8 cellular contexts compared by ENCODE assay signal in genomic region chr11:65225284-65226102, GRCh38. TPM values are rescaled to one million over a fixed set of nuclear protein-coding genes. Genes with fewer than 3 reads are reported as not detected.
DNase-seq lines count a peak whose midpoint lies in the region; ATAC-seq and TF ChIP-seq lines count a peak whose summit lies in the region.

No MANE protein-coding gene starts in this region.

- no peaks in the 10 kb centered on the region for H3K36me3 ChIP-seq in CD8-positive, alpha-beta memory T cell (ENCODE audit: insufficient read depth, low read length)
- H3K36me3 ChIP-seq in endocrine pancreas (ENCODE audit: control insufficient read depth, insufficient read depth, low read length) (peaks cover 3% of the 10 kb centered on the region), mesodermal cell (ENCODE audit: control insufficient read depth, insufficient read depth, low read length) (no peaks in the 10 kb centered on the region)

- peak overlapping the region; percentile 48 for H3K4me3 ChIP-seq in CD8-positive, alpha-beta memory T cell (ENCODE audit: low read length)
- peak overlapping the region; percentile 53 for H3K4me3 ChIP-seq in Jurkat, Clone E6-1 (ENCODE audit: low read length)
- H3K4me3 ChIP-seq in endocrine pancreas (ENCODE audit: control insufficient read depth, insufficient read depth, low read length) (no peak overlapping the region), mesodermal cell (ENCODE audit: extremely low read depth, insufficient read depth, low read length, poor library complexity, severe bottlenecking) (peak overlapping the region; percentile 16)

- peak overlapping the region; percentile 25 for H3K9ac ChIP-seq in endocrine pancreas (ENCODE audit: control insufficient read depth, insufficient read depth, low read length)

- intact Hi-C loops in activated CD8-positive, alpha-beta T cell treated with anti-CD3 and anti-CD28 coated beads for 36 hours (cut with micrococcal nuclease), result loop anchor here (10.0 kb wide), 1 partner anchor 89 kb away; the partner anchor contains the start of gene CDC42EP2

- H3K9me3 ChIP-seq in CD8-positive, alpha-beta memory T cell (ENCODE audit: low read length), result no peaks in the 10 kb centered on the region
- H3K9me3 ChIP-seq in endocrine pancreas (ENCODE audit: control insufficient read depth, low read length), result no peaks in the 10 kb centered on the region
- no peaks in the 10 kb centered on the region for H3K9me3 ChIP-seq in mesodermal cell (ENCODE audit: control insufficient read depth, low read length)

- peaks cover 0 to 2% (median 0%) of the 10 kb centered on the region in 3 donors for H3K36me3 Mint-ChIP-seq in CD8-positive, alpha-beta memory T cell
- no peaks in the 10 kb centered on the region for H3K36me3 Mint-ChIP-seq in activated CD8-positive, alpha-beta T cell treated with anti-CD3 and anti-CD28 coated beads for 36 hours (ENCODE audit: low read depth)

- no peaks in the 10 kb centered on the region for H3K9me3 Mint-ChIP-seq in CD8-positive, alpha-beta memory T cell
- H3K9me3 Mint-ChIP-seq in activated CD8-positive, alpha-beta T cell treated with anti-CD3 and anti-CD28 coated beads for 36 hours, result no peaks in the 10 kb centered on the region

- H3K27ac ChIP-seq in CD8-positive, alpha-beta memory T cell (ENCODE audit: low read depth, low read length), result peak overlapping the region; percentile 65
- peak overlapping the region; percentile 18 for H3K27ac ChIP-seq in mesodermal cell (ENCODE audit: low read depth, low read length, severe bottlenecking)

- POLR2A ChIA-PET in CD8-positive, alpha-beta memory T cell (lab: Charles Lee), result interaction anchor here (1.5 kb wide), 1 partner anchor 90 kb away, joined by 3 read pairs; no protein-coding TSS in a partner anchor
- POLR2A ChIA-PET in activated CD8-positive, alpha-beta T cell treated with anti-CD3 and anti-CD28 coated beads for 36 hours (lab: Charles Lee), result interaction anchor here (1.1 to 2.9 kb wide), 4 partner anchors 13 to 197 kb away, joined by 3 to 14 read pairs (median 4); partner anchors contain the start of genes CDC42EP2 and POLA2

- peaks cover 22 to 27% of the 10 kb centered on the region in 2 donors for H3K27me3 Mint-ChIP-seq in CD8-positive, alpha-beta memory T cell
- H3K27me3 Mint-ChIP-seq in activated CD8-positive, alpha-beta T cell treated with anti-CD3 and anti-CD28 coated beads for 36 hours, result peaks cover 19% of the 10 kb centered on the region

- CTCF ChIA-PET in CD8-positive, alpha-beta memory T cell (lab: Charles Lee), result interaction anchor here (0.7 to 3.1 kb wide), 16 partner anchors 15 to 281 kb away, joined by 3 to 43 read pairs (median 3); partner anchors contain the start of genes CDC42EP2, DPF2 and POLA2
- CTCF ChIA-PET in activated CD8-positive, alpha-beta T cell treated with anti-CD3 and anti-CD28 coated beads for 36 hours (lab: Charles Lee), result interaction anchor here (0.6 to 6.0 kb wide), 27 partner anchors 10 to 305 kb away, joined by 3 to 55 read pairs (median 5); partner anchors contain the start of genes CAPN1, CDC42EP2, DPF2 and POLA2

- H3K4me1 Mint-ChIP-seq in CD8-positive, alpha-beta memory T cell, result peaks cover 7 to 16% (median 12%) of the 10 kb centered on the region in 3 donors
- H3K4me1 Mint-ChIP-seq in activated CD8-positive, alpha-beta T cell treated with anti-CD3 and anti-CD28 coated beads for 36 hours (ENCODE audit: low read depth), result peaks cover 7% of the 10 kb centered on the region

- H3K27ac Mint-ChIP-seq in CD8-positive, alpha-beta memory T cell, result peak overlapping the region in 1 of 8 donors; percentile 76
- H3K27ac Mint-ChIP-seq in activated CD8-positive, alpha-beta T cell treated with anti-CD3 and anti-CD28 coated beads for 36 hours, result no peak overlapping the region

- peak overlapping the region; percentile 64 to 87 (median 68) for H3K4me3 Mint-ChIP-seq in CD8-positive, alpha-beta memory T cell
- H3K4me3 Mint-ChIP-seq in activated CD8-positive, alpha-beta T cell treated with anti-CD3 and anti-CD28 coated beads for 36 hours, result peak overlapping the region; percentile 72

- H3K27me3 ChIP-seq in CD8-positive, alpha-beta memory T cell (ENCODE audit: insufficient read depth, low read length, poor library complexity, severe bottlenecking), result no peaks in the 10 kb centered on the region
- no peaks in the 10 kb centered on the region for H3K27me3 ChIP-seq in endocrine pancreas (ENCODE audit: control insufficient read depth, insufficient read depth, low read length)

- peak; percentile 58 for TF ChIP-seq CTCF in activated CD8-positive, alpha-beta T cell treated with anti-CD3 and anti-CD28 coated beads for 36 hours (IDR thresholded peaks at IDR 0.05)

- peak; percentile 85 for ATAC-seq in activated CD8-positive, alpha-beta T cell treated with anti-CD3 and anti-CD28 coated beads for 36 hours

- DNase-seq in CD8-positive, alpha-beta memory T cell, result peak; percentile 42 to 73 (median 46)
- DNase-seq in Jurkat, Clone E6-1 (ENCODE audit: low read depth, low spot score), result no peak
- peak; percentile 76 for DNase-seq in activated CD8-positive, alpha-beta T cell treated with anti-CD3 and anti-CD28 coated beads for 36 hours
- DNase-seq in stimulated activated CD8-positive, alpha-beta memory T cell treated with anti-CD3 and anti-CD28 coated beads, Interleukin-15, amount 100 ng/mL, for 48 hours (ENCODE audit: low read depth in 2 of 2), result peak; percentile 10 to 24
- DNase-seq in NCI-H187 treated with DMSO at 0.1 percent for 48 hours (lab: John Stamatoyannopoulos, UW) (no peak), NCI-H774 (lab: John Stamatoyannopoulos, UW) (no peak)

- peaks cover 7% of the 10 kb centered on the region for H3K4me1 ChIP-seq in CD8-positive, alpha-beta memory T cell (ENCODE audit: insufficient read depth, low read length)
- H3K4me1 ChIP-seq in endocrine pancreas (ENCODE audit: control insufficient read depth, insufficient read depth, low read length), result no peaks in the 10 kb centered on the region
- H3K4me1 ChIP-seq in mesodermal cell (ENCODE audit: control insufficient read depth, insufficient read depth, low read length, poor library complexity, severe bottlenecking), result peaks cover 8% of the 10 kb centered on the region

- 7 to 9% methylated on average over 26 to 32 of the region's 42 CpGs for WGBS in mesodermal cell (ENCODE audit: insufficient coverage in 2 of 2), 2 experiments

RNA-seq across cellular contexts. Expression of gene POLA2, which starts 36.3 kb away (rescaled TPM):
- total RNA-seq in CD8-positive, alpha-beta memory T cell, result 10 to 100 TPM; 75.6 to 78.8 TPM
- polyA plus RNA-seq in CD8-positive, alpha-beta memory T cell, result 11.0 TPM
- 97.3 TPM for polyA plus RNA-seq in Jurkat, Clone E6-1 (2012; ENCODE audit: insufficient read depth, insufficient read length)
- 10 to 100 TPM; 55.2 to 63.8 TPM for total RNA-seq in activated CD8-positive, alpha-beta T cell treated with anti-CD3 and anti-CD28 coated beads for 36 hours
- polyA plus RNA-seq in mesodermal cell (2013, experiment 1 of 2), result 26.9 TPM
- polyA plus RNA-seq in mesodermal cell (2013, experiment 2 of 2), result 25.7 TPM

RNA-seq across cellular contexts. Expression of gene CAPN1, which starts 43.8 kb away (rescaled TPM):
- 10 to 100 TPM; 88.2 to 92.0 TPM for total RNA-seq in CD8-positive, alpha-beta memory T cell
- polyA plus RNA-seq in CD8-positive, alpha-beta memory T cell, result 110 TPM
- polyA plus RNA-seq in Jurkat, Clone E6-1 (2012; ENCODE audit: insufficient read depth, insufficient read length), result 82.3 TPM
- 10 to 100 TPM; 72.6 to 74.7 TPM for total RNA-seq in activated CD8-positive, alpha-beta T cell treated with anti-CD3 and anti-CD28 coated beads for 36 hours
- 108 TPM for polyA plus RNA-seq in mesodermal cell (2013, experiment 1 of 2)
- polyA plus RNA-seq in mesodermal cell (2013, experiment 2 of 2), result 98.8 TPM

RNA-seq across cellular contexts. Expression of gene SPDYC, which starts 55.5 kb away (rescaled TPM):
- total RNA-seq in CD8-positive, alpha-beta memory T cell, result not detected
- polyA plus RNA-seq in CD8-positive, alpha-beta memory T cell, result not detected
- not detected for polyA plus RNA-seq in Jurkat, Clone E6-1 (2012; ENCODE audit: insufficient read depth, insufficient read length)
- not detected for total RNA-seq in activated CD8-positive, alpha-beta T cell treated with anti-CD3 and anti-CD28 coated beads for 36 hours
- not detected for polyA plus RNA-seq in mesodermal cell (2013, experiment 1 of 2)
- polyA plus RNA-seq in mesodermal cell (2013, experiment 2 of 2), result not detected

Comparison
In these comparisons a context has a peak if more than half of its experiments do, and no peak if none do; other contexts are left out.
1. DNase-seq: peak in CD8-positive, alpha-beta memory T cell (5 of 5), activated CD8-positive, alpha-beta T cell treated with anti-CD3 and anti-CD28 coated beads for 36 hours (single experiment) and stimulated activated CD8-positive, alpha-beta memory T cell treated with anti-CD3 and anti-CD28 coated beads, Interleukin-15, amount 100 ng/mL, for 48 hours (2 of 2); none in Jurkat, Clone E6-1 (single experiment), NCI-H187 treated with DMSO at 0.1 percent for 48 hours (single experiment) and NCI-H774 (single experiment).